Comparison of ENCODE assay signal across 1 cellular context in the genomic region with DNA sequence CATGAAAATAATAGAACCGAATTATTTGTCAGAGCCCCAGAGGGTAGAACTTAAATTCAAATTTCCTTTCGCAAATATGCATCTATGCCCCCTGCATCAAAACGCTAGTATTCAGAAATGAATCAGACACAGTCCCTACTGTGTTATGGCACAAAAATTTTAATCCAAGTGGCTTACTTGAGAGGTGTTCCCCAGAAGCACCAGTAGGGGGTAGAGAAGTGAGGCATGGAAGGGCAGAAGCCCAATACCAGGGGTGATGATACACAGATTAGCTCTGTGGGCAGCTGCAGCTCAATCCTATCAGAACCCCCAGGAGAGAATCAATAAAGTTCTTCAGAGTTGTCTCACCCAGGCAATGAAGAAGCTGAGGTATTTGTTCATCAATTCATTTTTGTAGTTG.
TF ChIP-seq lines count a peak whose summit lies in the region.

No MANE protein-coding gene starts in this region.

TF ChIP-seq in HCT116, 20 proteins besides CTCF, POLR2A, EP300 and RAD21 (continued from another document):
- TF ChIP-seq TCF7L2 (IDR thresholded peaks at IDR 0.05; ENCODE audit: borderline replicate concordance, extremely low read depth, insufficient read depth, insufficient read length) (no peak), SP1 (IDR thresholded peaks at IDR 0.05; ENCODE audit: low read depth) (no peak), EGR1 (IDR thresholded peaks at IDR 0.05; ENCODE audit: low read depth) (no peak), EZH2 (IDR thresholded peaks at IDR 0.05) (no peak)
TF ChIP-seq in HCT116: peak in this region for 0.
